Comparison of ENCODE assay signal across 10 cellular contexts in genomic region chr12:93743229-93743998, GRCh38.
A peak's percentile ranks its signal among the peaks of the same experiment; 100 is the strongest.
DNase-seq lines count a peak whose midpoint lies in the region; ATAC-seq and TF ChIP-seq lines count a peak whose summit lies in the region.
"Had no signal": no experiment of that assay in that cellular context is flagged by ENCODE, and none has a peak within 500 bp of the region (broad histone marks: within the 10 kb centered on the region; RNA-seq: fewer than 3 reads in every experiment).

No MANE protein-coding gene starts in this region.

- CTCF ChIA-PET in WTC11 (lab: Charles Lee) = interaction anchor here (0.7 kb wide), 1 partner anchor 359 kb away, joined by 3 read pairs; no protein-coding TSS in a partner anchor
- CTCF ChIA-PET in activated CD8-positive, alpha-beta memory T cell treated with anti-CD3 and anti-CD28 coated beads, Interleukin-2, amount 10 ng/mL, durations not matched to agents 7 days and 5 days (lab: Charles Lee) = interaction anchor here (3.9 kb wide), 1 partner anchor 358 kb away, joined by 25 read pairs; no protein-coding TSS in a partner anchor

- DNase-seq in WTC11 (ENCODE audit: low spot score) (no peak), hepatocyte (ENCODE audit: low spot score) (no peak), smooth muscle cell (lab: John Stamatoyannopoulos, UW; ENCODE audit: unreplicated experiment) (no peak)
- no peak for DNase-seq in activated CD8-positive, alpha-beta memory T cell treated with anti-CD3 and anti-CD28 coated beads, Interleukin-2, amount 10 ng/mL, durations not matched to agents 7 days and 5 days
- no peak for DNase-seq in NK-92 treated with Interleukin-12 subunit alpha and Interleukin-12 subunit beta, amount 100 ng/mL, for 24 hours (lab: John Stamatoyannopoulos, UW)
- DNase-seq: cerebellar nuclear complex, NCI-H1436 had no signal

- H3K9ac ChIP-seq in HUES48 (ENCODE audit: low read depth, low read length) = peak overlapping the region; percentile 65; the same call in 1 of the 2 replicates
- H3K9ac ChIP-seq in smooth muscle cell (ENCODE audit: low read depth) = no peak overlapping the region

- TF ChIP-seq CTCF in WTC11 (IDR thresholded peaks at IDR 0.05) (no peak), hepatocyte (IDR thresholded peaks at IDR 0.05; ENCODE audit: poor library complexity) (no peak), smooth muscle cell (IDR thresholded peaks at IDR 0.05; ENCODE audit: borderline replicate concordance, insufficient read depth, poor library complexity, severe bottlenecking) (no peak)

- peak overlapping the region; percentile 97 for H3K27ac Mint-ChIP-seq in WTC11
- H3K27ac Mint-ChIP-seq in activated CD8-positive, alpha-beta memory T cell treated with anti-CD3 and anti-CD28 coated beads, Interleukin-2, amount 10 ng/mL, durations not matched to agents 7 days and 5 days = no peak overlapping the region

- peak overlapping the region; percentile 78 for H3K4me3 Mint-ChIP-seq in WTC11
- H3K4me3 Mint-ChIP-seq in activated CD8-positive, alpha-beta memory T cell treated with anti-CD3 and anti-CD28 coated beads, Interleukin-2, amount 10 ng/mL, durations not matched to agents 7 days and 5 days = no peak overlapping the region

- H3K9me3 ChIP-seq in HUES48 (ENCODE audit: control insufficient read depth, insufficient read depth, low read length) = no peaks in the 10 kb centered on the region
- H3K9me3 ChIP-seq in hepatocyte (ENCODE audit: low read depth) = no peaks in the 10 kb centered on the region
- H3K9me3 ChIP-seq in smooth muscle cell (replicated peaks; ENCODE audit: low read depth) = no peaks in the 10 kb centered on the region

- no peaks in the 10 kb centered on the region for H3K9me3 Mint-ChIP-seq in WTC11
- no peaks in the 10 kb centered on the region for H3K9me3 Mint-ChIP-seq in activated CD8-positive, alpha-beta memory T cell treated with anti-CD3 and anti-CD28 coated beads, Interleukin-2, amount 10 ng/mL, durations not matched to agents 7 days and 5 days (ENCODE audit: low read depth)

- H3K4me1 ChIP-seq in HUES48 (ENCODE audit: control insufficient read depth, insufficient read depth, low read length) = peaks cover 41% of the 10 kb centered on the region
- H3K4me1 ChIP-seq in hepatocyte (ENCODE audit: insufficient read depth) = peaks cover 12% of the 10 kb centered on the region
- H3K4me1 ChIP-seq in smooth muscle cell (ENCODE audit: low read depth) = peaks cover 23% of the 10 kb centered on the region

- H2AFZ ChIP-seq in hepatocyte (peak overlapping the region; percentile 84), smooth muscle cell (ENCODE audit: low read depth) (no peak overlapping the region)

- H3K4me1 Mint-ChIP-seq in WTC11 = peaks cover 50% of the 10 kb centered on the region
- peaks cover 25% of the 10 kb centered on the region for H3K4me1 Mint-ChIP-seq in activated CD8-positive, alpha-beta memory T cell treated with anti-CD3 and anti-CD28 coated beads, Interleukin-2, amount 10 ng/mL, durations not matched to agents 7 days and 5 days

- no peaks in the 10 kb centered on the region for H4K20me1 ChIP-seq in hepatocyte (ENCODE audit: insufficient read depth, poor library complexity, severe bottlenecking)
- H4K20me1 ChIP-seq in smooth muscle cell (ENCODE audit: low read depth) = no peaks in the 10 kb centered on the region

- 93% methylated on average over 9 of the region's 9 CpGs for WGBS in hepatocyte (ENCODE audit: low lambda C conversion rate, missing lambda C conversion rate)
- 90% methylated on average over 9 of the region's 9 CpGs for WGBS in smooth muscle cell (ENCODE audit: low lambda C conversion rate)

- H3K9me2 ChIP-seq in hepatocyte (replicated peaks; ENCODE audit: insufficient read depth) = no peaks in the 10 kb centered on the region

- POLR2A ChIA-PET in WTC11 (lab: Charles Lee) = interaction anchor here (2.6 kb wide), 1 partner anchor 174 kb away, joined by 10 read pairs; no protein-coding TSS in a partner anchor

- H3K4me2 ChIP-seq in hepatocyte (peak overlapping the region; percentile 76), smooth muscle cell (peak overlapping the region; percentile 89)

- H3K27me3 ChIP-seq in HUES48 (ENCODE audit: control insufficient read depth, insufficient read depth, low read length) = no peaks in the 10 kb centered on the region; the same call in 1 of the 2 replicates
- no peaks in the 10 kb centered on the region for H3K27me3 ChIP-seq in hepatocyte
- H3K27me3 ChIP-seq in smooth muscle cell (ENCODE audit: low read depth) = no peaks in the 10 kb centered on the region

- peak overlapping the region; percentile 70 for H3K4me3 ChIP-seq in HUES48 (ENCODE audit: low read depth, low read length)
- no peak overlapping the region for H3K4me3 ChIP-seq in hepatocyte
- H3K4me3 ChIP-seq in smooth muscle cell = peak overlapping the region; percentile 72

- H3K36me3 Mint-ChIP-seq in WTC11 = no peaks in the 10 kb centered on the region
- no peaks in the 10 kb centered on the region for H3K36me3 Mint-ChIP-seq in activated CD8-positive, alpha-beta memory T cell treated with anti-CD3 and anti-CD28 coated beads, Interleukin-2, amount 10 ng/mL, durations not matched to agents 7 days and 5 days

- H3K27ac ChIP-seq in HUES48 (ENCODE audit: low read depth, low read length) (peak overlapping the region; percentile 99), hepatocyte (peak overlapping the region; percentile 84), smooth muscle cell (ENCODE audit: low read depth) (no peak overlapping the region)

- H3K27me3 Mint-ChIP-seq in WTC11 (ENCODE audit: low read depth) = no peaks in the 10 kb centered on the region
- H3K27me3 Mint-ChIP-seq in activated CD8-positive, alpha-beta memory T cell treated with anti-CD3 and anti-CD28 coated beads, Interleukin-2, amount 10 ng/mL, durations not matched to agents 7 days and 5 days = no peaks in the 10 kb centered on the region

- H3K36me3 ChIP-seq in HUES48 (ENCODE audit: control insufficient read depth, insufficient read depth, low read length) (no peaks in the 10 kb centered on the region), hepatocyte (replicated peaks; ENCODE audit: insufficient read depth, low read depth) (no peaks in the 10 kb centered on the region), smooth muscle cell (ENCODE audit: low read depth) (no peaks in the 10 kb centered on the region)

- H3F3A ChIP-seq in smooth muscle cell (ENCODE audit: low read depth) = no peaks in the 10 kb centered on the region

- ATAC-seq in WTC11 (no peak), GM21515 (IDR thresholded peaks at IDR 0.05; ENCODE audit: unreplicated experiment) (no peak), HG03280 (IDR thresholded peaks at IDR 0.05; ENCODE audit: unreplicated experiment) (no peak)
- ATAC-seq in activated CD8-positive, alpha-beta memory T cell treated with anti-CD3 and anti-CD28 coated beads, Interleukin-2, amount 10 ng/mL, durations not matched to agents 7 days and 5 days = no peak

- H3K79me2 ChIP-seq in hepatocyte (no peaks in the 10 kb centered on the region), smooth muscle cell (ENCODE audit: low read depth) (no peaks in the 10 kb centered on the region)

TF ChIP-seq in WTC11, 78 proteins besides CTCF, POLR2A, EP300 and RAD21 (continues in another document):
- TF ChIP-seq ZNF396 (CRISPR knock-in tag; IDR thresholded peaks at IDR 0.05; ENCODE audit: borderline replicate concordance) (no peak), ATF3 (CRISPR knock-in tag; conservative IDR thresholded peaks at IDR 0.05) (no peak), FOXP1 (CRISPR knock-in tag; IDR thresholded peaks at IDR 0.05; ENCODE audit: borderline replicate concordance) (no peak), FOXK1 (CRISPR knock-in tag; IDR thresholded peaks at IDR 0.05) (no peak), ZBTB43 (CRISPR knock-in tag; IDR thresholded peaks at IDR 0.05) (no peak), CREB1 (CRISPR knock-in tag; IDR thresholded peaks at IDR 0.05) (no peak), RORB (CRISPR knock-in tag; IDR thresholded peaks at IDR 0.05) (no peak)
- TF ChIP-seq, protein P1, sequence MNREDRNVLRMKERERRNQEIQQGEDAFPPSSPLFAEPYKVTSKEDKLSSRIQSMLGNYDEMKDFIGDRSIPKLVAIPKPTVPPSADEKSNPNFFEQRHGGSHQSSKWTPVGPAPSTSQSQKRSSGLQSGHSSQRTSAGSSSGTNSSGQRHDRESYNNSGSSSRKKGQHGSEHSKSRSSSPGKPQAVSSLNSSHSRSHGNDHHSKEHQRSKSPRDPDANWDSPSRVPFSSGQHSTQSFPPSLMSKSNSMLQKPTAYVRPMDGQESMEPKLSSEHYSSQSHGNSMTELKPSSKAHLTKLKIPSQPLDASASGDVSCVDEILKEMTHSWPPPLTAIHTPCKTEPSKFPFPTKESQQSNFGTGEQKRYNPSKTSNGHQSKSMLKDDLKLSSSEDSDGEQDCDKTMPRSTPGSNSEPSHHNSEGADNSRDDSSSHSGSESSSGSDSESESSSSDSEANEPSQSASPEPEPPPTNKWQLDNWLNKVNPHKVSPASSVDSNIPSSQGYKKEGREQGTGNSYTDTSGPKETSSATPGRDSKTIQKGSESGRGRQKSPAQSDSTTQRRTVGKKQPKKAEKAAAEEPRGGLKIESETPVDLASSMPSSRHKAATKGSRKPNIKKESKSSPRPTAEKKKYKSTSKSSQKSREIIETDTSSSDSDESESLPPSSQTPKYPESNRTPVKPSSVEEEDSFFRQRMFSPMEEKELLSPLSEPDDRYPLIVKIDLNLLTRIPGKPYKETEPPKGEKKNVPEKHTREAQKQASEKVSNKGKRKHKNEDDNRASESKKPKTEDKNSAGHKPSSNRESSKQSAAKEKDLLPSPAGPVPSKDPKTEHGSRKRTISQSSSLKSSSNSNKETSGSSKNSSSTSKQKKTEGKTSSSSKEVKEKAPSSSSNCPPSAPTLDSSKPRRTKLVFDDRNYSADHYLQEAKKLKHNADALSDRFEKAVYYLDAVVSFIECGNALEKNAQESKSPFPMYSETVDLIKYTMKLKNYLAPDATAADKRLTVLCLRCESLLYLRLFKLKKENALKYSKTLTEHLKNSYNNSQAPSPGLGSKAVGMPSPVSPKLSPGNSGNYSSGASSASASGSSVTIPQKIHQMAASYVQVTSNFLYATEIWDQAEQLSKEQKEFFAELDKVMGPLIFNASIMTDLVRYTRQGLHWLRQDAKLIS (CRISPR knock-in tag; IDR thresholded peaks at IDR 0.05; ENCODE audit: borderline replicate concordance) = no peak
